8 cellular contexts compared by ENCODE assay signal in genomic region chr17:7686221-7687071, GRCh38. TPM values are rescaled to one million over a fixed set of nuclear protein-coding genes. Genes with fewer than 3 reads are reported as not detected.
DNase-seq lines count a peak whose midpoint lies in the region; ATAC-seq and TF ChIP-seq lines count a peak whose summit lies in the region.

No MANE protein-coding gene starts in this region.

- TF ChIP-seq CTCF in AG10803 (conservative IDR thresholded peaks at IDR 0.05; ENCODE audit: low read length) (no peak), liver (IDR thresholded peaks at IDR 0.05; ENCODE audit: low read depth, low read length, missing input control) (no peak)

- ATAC-seq in GM19025 (IDR thresholded peaks at IDR 0.05; ENCODE audit: low read depth, unreplicated experiment) (peak; percentile 47), HG03378 (IDR thresholded peaks at IDR 0.05; ENCODE audit: unreplicated experiment) (peak; percentile 46)

- CTCF ChIA-PET in activated CD4-positive, alpha-beta T cell treated with anti-CD3 and anti-CD28 coated beads, Interleukin-2, amount 10 ng/mL, durations not matched to agents 7 days and 5 days (lab: Charles Lee), result interaction anchor here (0.6 to 3.4 kb wide), 26 partner anchors 8 to 433 kb away, joined by 3 to 33 read pairs (median 6); partner anchors contain the start of genes CD68, DNAH2, FXR2 and MPDU1

- H3K36me3 ChIP-seq in liver (ENCODE audit: control insufficient read depth in 4 of 4, insufficient read depth in 3 of 4, low read depth in 1 of 4, low read length in 3 of 4), result no peaks in the 10 kb centered on the region

- WGBS in liver, result under 1% methylated on average over 30 of the region's 30 CpGs

- peak overlapping the region; percentile 92 for H3K4me3 Mint-ChIP-seq in activated CD4-positive, alpha-beta T cell treated with anti-CD3 and anti-CD28 coated beads, Interleukin-2, amount 10 ng/mL, durations not matched to agents 7 days and 5 days
- peak overlapping the region; percentile 98 for H3K4me3 Mint-ChIP-seq in dendritic cell treated with granulocyte-macrophage colony-stimulating factor and Interleukin-4, amounts not matched to agents 40 ng/mL and 50 ng/mL, for 4 days

- TF ChIP-seq RAD21 in liver (IDR thresholded peaks at IDR 0.05), result no peak

- POLR2A ChIA-PET in activated CD4-positive, alpha-beta T cell treated with anti-CD3 and anti-CD28 coated beads, Interleukin-2, amount 10 ng/mL, durations not matched to agents 7 days and 5 days (lab: Charles Lee), result interaction anchor here (0.5 to 2.8 kb wide), 10 partner anchors 9 to 441 kb away, joined by 3 to 8 read pairs (median 4); partner anchors contain the start of genes ATP1B2, FXR2, MPDU1 and SAT2

- H3K9ac ChIP-seq in liver (ENCODE audit: low read depth in 1 of 2, low read length in 2 of 2), result peak overlapping the region; percentile 93 to 98

- no peaks in the 10 kb centered on the region for H3K27me3 ChIP-seq in liver (ENCODE audit: control insufficient read depth in 4 of 4, insufficient read depth in 4 of 4, low read length in 3 of 4)

- H3K27me3 Mint-ChIP-seq in activated CD4-positive, alpha-beta T cell treated with anti-CD3 and anti-CD28 coated beads, Interleukin-2, amount 10 ng/mL, durations not matched to agents 7 days and 5 days, result no peaks in the 10 kb centered on the region
- no peaks in the 10 kb centered on the region for H3K27me3 Mint-ChIP-seq in dendritic cell treated with granulocyte-macrophage colony-stimulating factor and Interleukin-4, amounts not matched to agents 40 ng/mL and 50 ng/mL, for 4 days

- peaks cover 22% of the 10 kb centered on the region for H3K36me3 Mint-ChIP-seq in activated CD4-positive, alpha-beta T cell treated with anti-CD3 and anti-CD28 coated beads, Interleukin-2, amount 10 ng/mL, durations not matched to agents 7 days and 5 days (ENCODE audit: low read depth)
- H3K36me3 Mint-ChIP-seq in dendritic cell treated with granulocyte-macrophage colony-stimulating factor and Interleukin-4, amounts not matched to agents 40 ng/mL and 50 ng/mL, for 4 days (ENCODE audit: low read depth), result peaks cover 77% of the 10 kb centered on the region

- intact Hi-C loops in dendritic cell treated with granulocyte-macrophage colony-stimulating factor and Interleukin-4, amounts not matched to agents 40 ng/mL and 50 ng/mL, for 4 days (cut with micrococcal nuclease), result loop anchor here (1.0 to 5.0 kb wide), 2 partner anchors 54 to 114 kb away; no protein-coding TSS in a partner anchor

- H3K27ac ChIP-seq in liver (ENCODE audit: low read depth in 1 of 2, low read length in 2 of 2), result peak overlapping the region; percentile 93 to 98

- H3K4me1 ChIP-seq in liver (ENCODE audit: control insufficient read depth in 4 of 4, insufficient read depth in 4 of 4, low read length in 3 of 4), result peaks cover 4 to 31% (median 24%) of the 10 kb centered on the region in 4 donors

- peaks cover 48% of the 10 kb centered on the region for H3K4me1 Mint-ChIP-seq in activated CD4-positive, alpha-beta T cell treated with anti-CD3 and anti-CD28 coated beads, Interleukin-2, amount 10 ng/mL, durations not matched to agents 7 days and 5 days
- H3K4me1 Mint-ChIP-seq in dendritic cell treated with granulocyte-macrophage colony-stimulating factor and Interleukin-4, amounts not matched to agents 40 ng/mL and 50 ng/mL, for 4 days (ENCODE audit: low read depth), result peaks cover 47% of the 10 kb centered on the region

- peak; percentile 78 for DNase-seq in AG10803 (ENCODE audit: low read depth)
- peak; percentile 93 for DNase-seq in NCI-H510A treated with DMSO at 0.1 percent for 48 hours (lab: John Stamatoyannopoulos, UW)
- peak; percentile 84 for DNase-seq in activated CD4-positive, alpha-beta T cell treated with anti-CD3 and anti-CD28 coated beads, Interleukin-2, amount 10 ng/mL, durations not matched to agents 7 days and 5 days
- DNase-seq in stimulated activated CD4-positive, alpha-beta T cell treated with anti-CD3 and anti-CD28 coated beads, Interleukin-4, amount 100 ng/mL, for 24 hours, result peak; percentile 85

- H3K4me3 ChIP-seq in AG10803 (ENCODE audit: low read length) (peak overlapping the region; percentile 99), liver (ENCODE audit: low read depth in 1 of 3, low read length in 3 of 3) (peak overlapping the region; percentile 84 to 100 (median 85))

- no peaks in the 10 kb centered on the region for H3K9me3 ChIP-seq in liver (ENCODE audit: control insufficient read depth in 4 of 4, low read length in 3 of 4)

- no peaks in the 10 kb centered on the region for H3K9me3 Mint-ChIP-seq in activated CD4-positive, alpha-beta T cell treated with anti-CD3 and anti-CD28 coated beads, Interleukin-2, amount 10 ng/mL, durations not matched to agents 7 days and 5 days
- H3K9me3 Mint-ChIP-seq in dendritic cell treated with granulocyte-macrophage colony-stimulating factor and Interleukin-4, amounts not matched to agents 40 ng/mL and 50 ng/mL, for 4 days, result no peaks in the 10 kb centered on the region

- peak overlapping the region; percentile 100 for H3K27ac Mint-ChIP-seq in activated CD4-positive, alpha-beta T cell treated with anti-CD3 and anti-CD28 coated beads, Interleukin-2, amount 10 ng/mL, durations not matched to agents 7 days and 5 days
- peak overlapping the region; percentile 98 for H3K27ac Mint-ChIP-seq in dendritic cell treated with granulocyte-macrophage colony-stimulating factor and Interleukin-4, amounts not matched to agents 40 ng/mL and 50 ng/mL, for 4 days

TF ChIP-seq in liver, 16 proteins besides CTCF, POLR2A, EP300 and RAD21 (continues in another document):
- no peak for TF ChIP-seq SP1 (IDR thresholded peaks at IDR 0.05)
- no peak for TF ChIP-seq FOXA2 (IDR thresholded peaks at IDR 0.05)
- TF ChIP-seq YY1 (IDR thresholded peaks at IDR 0.05), result peak; percentile 49
- TF ChIP-seq JUND (IDR thresholded peaks at IDR 0.05), result peak; percentile 15 to 50
- peak; percentile 53 to 65 for TF ChIP-seq EGR1 (IDR thresholded peaks at IDR 0.05; ENCODE audit: low read depth in 2 of 2)
- TF ChIP-seq NR2F2 (IDR thresholded peaks at IDR 0.05), result no peak
- TF ChIP-seq, protein P1, sequence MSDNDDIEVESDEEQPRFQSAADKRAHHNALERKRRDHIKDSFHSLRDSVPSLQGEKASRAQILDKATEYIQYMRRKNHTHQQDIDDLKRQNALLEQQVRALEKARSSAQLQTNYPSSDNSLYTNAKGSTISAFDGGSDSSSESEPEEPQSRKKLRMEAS (IDR thresholded peaks at IDR 0.05), result peak; percentile 75
- TF ChIP-seq, protein P2, sequence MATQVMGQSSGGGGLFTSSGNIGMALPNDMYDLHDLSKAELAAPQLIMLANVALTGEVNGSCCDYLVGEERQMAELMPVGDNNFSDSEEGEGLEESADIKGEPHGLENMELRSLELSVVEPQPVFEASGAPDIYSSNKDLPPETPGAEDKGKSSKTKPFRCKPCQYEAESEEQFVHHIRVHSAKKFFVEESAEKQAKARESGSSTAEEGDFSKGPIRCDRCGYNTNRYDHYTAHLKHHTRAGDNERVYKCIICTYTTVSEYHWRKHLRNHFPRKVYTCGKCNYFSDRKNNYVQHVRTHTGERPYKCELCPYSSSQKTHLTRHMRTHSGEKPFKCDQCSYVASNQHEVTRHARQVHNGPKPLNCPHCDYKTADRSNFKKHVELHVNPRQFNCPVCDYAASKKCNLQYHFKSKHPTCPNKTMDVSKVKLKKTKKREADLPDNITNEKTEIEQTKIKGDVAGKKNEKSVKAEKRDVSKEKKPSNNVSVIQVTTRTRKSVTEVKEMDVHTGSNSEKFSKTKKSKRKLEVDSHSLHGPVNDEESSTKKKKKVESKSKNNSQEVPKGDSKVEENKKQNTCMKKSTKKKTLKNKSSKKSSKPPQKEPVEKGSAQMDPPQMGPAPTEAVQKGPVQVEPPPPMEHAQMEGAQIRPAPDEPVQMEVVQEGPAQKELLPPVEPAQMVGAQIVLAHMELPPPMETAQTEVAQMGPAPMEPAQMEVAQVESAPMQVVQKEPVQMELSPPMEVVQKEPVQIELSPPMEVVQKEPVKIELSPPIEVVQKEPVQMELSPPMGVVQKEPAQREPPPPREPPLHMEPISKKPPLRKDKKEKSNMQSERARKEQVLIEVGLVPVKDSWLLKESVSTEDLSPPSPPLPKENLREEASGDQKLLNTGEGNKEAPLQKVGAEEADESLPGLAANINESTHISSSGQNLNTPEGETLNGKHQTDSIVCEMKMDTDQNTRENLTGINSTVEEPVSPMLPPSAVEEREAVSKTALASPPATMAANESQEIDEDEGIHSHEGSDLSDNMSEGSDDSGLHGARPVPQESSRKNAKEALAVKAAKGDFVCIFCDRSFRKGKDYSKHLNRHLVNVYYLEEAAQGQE (IDR thresholded peaks at IDR 0.05), result no peak
- TF ChIP-seq GABPA (IDR thresholded peaks at IDR 0.05 in 1 of 2, conservative IDR thresholded peaks at IDR 0.05 in 1 of 2), result peak; percentile 54 to 78
- peak in 1 of 2 donors; percentile 14 for TF ChIP-seq RXRA (IDR thresholded peaks at IDR 0.05)
- no peak for TF ChIP-seq HNF4A (conservative IDR thresholded peaks at IDR 0.05)
- TF ChIP-seq HNF4G (IDR thresholded peaks at IDR 0.05), result no peak

RNA-seq across cellular contexts. Expression of gene TP53, which starts 0.8 kb away (rescaled TPM):
- 100 to 1,000 TPM; 154 to 182 TPM for total RNA-seq in activated CD4-positive, alpha-beta T cell treated with anti-CD3 and anti-CD28 coated beads, Interleukin-2, amount 10 ng/mL, durations not matched to agents 7 days and 5 days
- 10 to 100 TPM; 12.3 to 18.4 TPM for total RNA-seq in liver
- polyA plus RNA-seq in liver, result 10 to 100 TPM in 1 of 2 donors, 1 to 10 TPM in 1; 8.3 to 13.0 TPM

RNA-seq across cellular contexts. Expression of gene WRAP53, which starts 1.8 kb away (rescaled TPM):
- total RNA-seq in activated CD4-positive, alpha-beta T cell treated with anti-CD3 and anti-CD28 coated beads, Interleukin-2, amount 10 ng/mL, durations not matched to agents 7 days and 5 days, result 10 to 100 TPM; 22.6 to 24.2 TPM
- total RNA-seq in liver, result 1 to 10 TPM; 1.8 to 3.3 TPM
- polyA plus RNA-seq in liver, result 1 to 10 TPM; 2.3 to 3.0 TPM

RNA-seq across cellular contexts. Expression of gene EFNB3, which starts 18.6 kb away (rescaled TPM):
- not detected for total RNA-seq in activated CD4-positive, alpha-beta T cell treated with anti-CD3 and anti-CD28 coated beads, Interleukin-2, amount 10 ng/mL, durations not matched to agents 7 days and 5 days
- under 1 TPM; 0.33 to 0.50 TPM for total RNA-seq in liver
- under 1 TPM; 0.19 to 0.80 TPM for polyA plus RNA-seq in liver

RNA-seq across cellular contexts. Expression of gene DNAH2, which starts 31.1 kb away (rescaled TPM):
- not detected for total RNA-seq in activated CD4-positive, alpha-beta T cell treated with anti-CD3 and anti-CD28 coated beads, Interleukin-2, amount 10 ng/mL, durations not matched to agents 7 days and 5 days
- total RNA-seq in liver, result under 1 TPM; under 0.01 to 0.25 TPM
- polyA plus RNA-seq in liver, result under 1 TPM; 0.03 to 0.07 TPM

RNA-seq across cellular contexts. Expression of gene ATP1B2, which starts 35.7 kb away (rescaled TPM):
- total RNA-seq in activated CD4-positive, alpha-beta T cell treated with anti-CD3 and anti-CD28 coated beads, Interleukin-2, amount 10 ng/mL, durations not matched to agents 7 days and 5 days, result under 1 TPM in 1 of 2 experiments, not detected in 1; 0.08 TPM
- total RNA-seq in liver, result 1 to 10 TPM in 1 of 2 donors, under 1 TPM in 1; 0.33 to 8.3 TPM
- 1 to 10 TPM in 1 of 2 donors, under 1 TPM in 1; 0.53 to 3.4 TPM for polyA plus RNA-seq in liver

Comparison
In these comparisons a context has a peak if more than half of its experiments do, and no peak if none do; other contexts are left out.
1. Peak in every context shown above with its lines: DNase-seq, ATAC-seq, H3K4me3 ChIP-seq and H3K27ac ChIP-seq.
2. RNA of gene TP53, which starts 0.8 kb away (total RNA-seq): 154 to 182 TPM in activated CD4-positive, alpha-beta T cell treated with anti-CD3 and anti-CD28 coated beads, Interleukin-2, amount 10 ng/mL, durations not matched to agents 7 days and 5 days; 12.3 to 18.4 TPM in liver; every median in the first group is over 4 times any median in the second.
3. RNA of gene WRAP53, which starts 1.8 kb away (total RNA-seq): 22.6 to 24.2 TPM in activated CD4-positive, alpha-beta T cell treated with anti-CD3 and anti-CD28 coated beads, Interleukin-2, amount 10 ng/mL, durations not matched to agents 7 days and 5 days; 1.8 to 3.3 TPM in liver; every median in the first group is over 4 times any median in the second.